ENCODE assay signal across 8 cellular contexts in the genomic region with DNA sequence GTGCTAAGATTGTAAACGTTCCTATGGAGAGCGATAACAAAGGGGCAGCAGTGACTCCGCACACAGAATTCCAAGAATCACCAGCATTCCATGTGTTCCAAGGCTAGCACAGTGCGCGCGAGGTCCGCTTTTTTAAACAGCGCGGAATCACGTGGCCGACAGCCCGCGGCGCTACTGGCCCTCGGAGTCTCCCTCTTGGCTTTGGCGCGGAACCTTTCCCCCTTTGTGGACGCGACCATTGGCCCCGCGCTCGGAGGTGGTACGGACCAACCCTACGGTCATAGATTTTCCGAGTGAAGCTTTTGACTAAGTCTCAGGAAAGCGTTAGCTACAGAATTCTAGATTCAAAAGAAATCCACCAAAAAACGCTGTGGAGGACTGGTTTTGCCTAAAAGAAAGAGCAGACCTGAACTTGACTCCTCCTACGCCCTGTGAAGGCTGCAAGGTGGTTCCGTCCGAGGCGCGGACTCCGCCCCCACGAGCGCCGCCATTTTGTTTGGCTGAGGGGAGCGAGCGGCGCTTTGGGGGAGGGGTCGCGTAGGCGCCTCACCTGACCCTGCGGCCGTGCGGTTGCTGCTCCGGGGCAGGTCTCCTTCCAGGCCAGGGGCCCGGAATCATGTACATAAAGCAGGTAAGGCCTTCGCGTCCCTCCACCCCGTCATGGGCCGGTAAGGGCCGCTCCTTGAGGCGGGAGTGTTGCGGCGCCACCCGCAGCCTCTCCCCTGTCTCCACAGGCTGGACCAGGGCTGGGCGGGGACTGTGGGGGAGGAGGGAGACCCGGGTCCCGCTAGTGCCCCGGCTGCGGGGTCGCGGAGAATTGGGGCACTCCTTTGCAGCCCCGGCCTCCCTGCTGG. TPM values are rescaled to one million over a fixed set of nuclear protein-coding genes. Genes with fewer than 3 reads are reported as not detected.
A peak's percentile ranks its signal among the peaks of the same experiment; 100 is the strongest.
DNase-seq lines count a peak whose midpoint lies in the region; ATAC-seq and TF ChIP-seq lines count a peak whose summit lies in the region.

SMC3 (plus strand) TSS at position 495 of the 854 bp plus-strand sequence; CDS start at position 617, 122 bp downstream.

- DNase-seq in NCI-H748 (lab: John Stamatoyannopoulos, UW; ENCODE audit: unreplicated experiment) (peak; percentile 93), dermis blood vessel endothelial cell (peak; percentile 97), left lung (peak; percentile 92 to 97)
- peak; percentile 87 to 89 for DNase-seq in activated CD4-positive, alpha-beta T cell treated with anti-CD3 and anti-CD28 coated beads, Interleukin-2, amount 50 U/mL, for 4 hours
- DNase-seq in stimulated activated CD4-positive, alpha-beta T cell treated with anti-CD3 and anti-CD28 coated beads, Interleukin-2, amount 100 ng/mL, for 48 hours: peak; percentile 92 to 93

- H3K9ac ChIP-seq in BLaER1 treated with 17β-estradiol and CSF1 and Interleukin-3, amounts not matched to agents 10 nM and 100 nM: peak within 1 kb of the TSS; percentile 87 to 98 (median 92)

- H3K4me3 ChIP-seq in BLaER1 treated with 17β-estradiol and CSF1 and Interleukin-3, amounts not matched to agents 10 nM and 100 nM: peak within 1 kb of the TSS; percentile 87 to 100 (median 97)
- peak within 1 kb of the TSS; percentile 92 to 100 for H3K4me3 ChIP-seq in left lung

- H3K4me1 ChIP-seq in BLaER1 treated with 17β-estradiol and CSF1 and Interleukin-3, amounts not matched to agents 10 nM and 100 nM: peaks cover 28 to 59% (median 44%) of the 10 kb centered on the region in 10 experiments
- peaks cover 4 to 47% of the 10 kb centered on the region in 2 donors for H3K4me1 ChIP-seq in left lung

- H3K27me3 ChIP-seq in BLaER1 treated with 17β-estradiol and CSF1 and Interleukin-3, amounts not matched to agents 10 nM and 100 nM: no peaks in the 10 kb centered on the region
- no peaks in the 10 kb centered on the region for H3K27me3 ChIP-seq in left lung

- H3K4me2 ChIP-seq in BLaER1 treated with 17β-estradiol and CSF1 and Interleukin-3, amounts not matched to agents 10 nM and 100 nM: peak within 1 kb of the TSS; percentile 72 to 90 (median 85)

- no peaks in the 10 kb centered on the region for H3K9me3 ChIP-seq in BLaER1 treated with 17β-estradiol and CSF1 and Interleukin-3, amounts not matched to agents 10 nM and 100 nM (replicated peaks in 1 of 11)
- H3K9me3 ChIP-seq in left lung: no peaks in the 10 kb centered on the region

- intact Hi-C loops in left lung (cut with DNase I): no loop called here

- peaks cover 5 to 33% (median 23%) of the 10 kb centered on the region in 11 experiments; a peak in 20 of 22 replicates for H4K20me1 ChIP-seq in BLaER1 treated with 17β-estradiol and CSF1 and Interleukin-3, amounts not matched to agents 10 nM and 100 nM

- TF ChIP-seq CTCF in left lung (IDR thresholded peaks at IDR 0.05): no peak

- ATAC-seq in GM19351 (IDR thresholded peaks at IDR 0.05; ENCODE audit: unreplicated experiment): peak; percentile 80
- peak; percentile 82 for ATAC-seq in HG03521 (IDR thresholded peaks at IDR 0.05; ENCODE audit: unreplicated experiment)
- ATAC-seq in left lung: peak; percentile 97

- peaks cover 10 to 28% (median 18%) of the 10 kb centered on the region in 11 experiments; a peak in 17 of 22 replicates for H3K36me3 ChIP-seq in BLaER1 treated with 17β-estradiol and CSF1 and Interleukin-3, amounts not matched to agents 10 nM and 100 nM
- no peaks in the 10 kb centered on the region for H3K36me3 ChIP-seq in left lung

- peak within 1 kb of the TSS; percentile 90 to 98 (median 95) for H3K27ac ChIP-seq in BLaER1 treated with 17β-estradiol and CSF1 and Interleukin-3, amounts not matched to agents 10 nM and 100 nM
- H3K27ac ChIP-seq in left lung: peak within 1 kb of the TSS; percentile 84 to 90

RNA-seq across cellular contexts. Expression of gene SMC3, which starts in this region (rescaled TPM):
- total RNA-seq in dermis blood vessel endothelial cell (29.6 and 47.3 TPM in 2 replicates), left lung (10 to 100 TPM; 26.6 to 33.5 TPM)

Comparison
In these comparisons a context has a peak if more than half of its experiments do, and no peak if none do; other contexts are left out.
1. Peak in every context shown above with its lines: DNase-seq, ATAC-seq, H3K4me3 ChIP-seq and H3K27ac ChIP-seq.